Comparison of ENCODE assay signal across 14 cellular contexts in the genomic region with DNA sequence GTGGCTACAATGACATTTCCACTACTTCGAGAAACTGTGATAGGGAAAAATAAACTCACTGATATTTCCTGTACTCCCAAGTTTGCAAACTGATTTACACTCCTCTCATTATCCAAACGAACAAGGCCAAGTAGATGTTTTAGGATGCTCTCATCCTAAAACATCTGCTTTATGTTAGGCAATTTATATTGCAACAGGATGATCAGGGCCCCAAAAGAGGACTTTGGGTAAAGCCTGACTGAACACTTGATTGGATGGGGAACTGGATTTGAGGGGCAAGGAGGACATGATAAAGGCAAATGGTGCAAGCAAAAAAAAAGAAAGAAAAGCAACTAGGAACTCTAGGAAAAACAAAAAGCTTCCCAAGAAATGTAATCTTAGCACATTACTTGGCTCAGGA. TPM values are rescaled to one million over a fixed set of nuclear protein-coding genes. Genes with fewer than 3 reads are reported as not detected.
DNase-seq lines count a peak whose midpoint lies in the region; ATAC-seq and TF ChIP-seq lines count a peak whose summit lies in the region.
"Had no signal": no experiment of that assay in that cellular context is flagged by ENCODE, and none has a peak within 500 bp of the region (broad histone marks: within the 10 kb centered on the region; RNA-seq: fewer than 3 reads in every experiment).

No MANE protein-coding gene starts in this region.

- no peaks in the 10 kb centered on the region for H3K36me3 ChIP-seq in KMS-11 (ENCODE audit: insufficient read depth)
- H3K36me3 ChIP-seq: breast epithelium had no signal

- peaks cover 32% of the 10 kb centered on the region for H3K4me1 ChIP-seq in KMS-11 (ENCODE audit: low read depth, poor library complexity, severe bottlenecking)
- H3K4me1 ChIP-seq in right cardiac atrium (ENCODE audit: control insufficient read depth, insufficient read depth, low read length): peaks cover 6% of the 10 kb centered on the region

- peaks cover 13% of the 10 kb centered on the region for H3K36me3 Mint-ChIP-seq in progenitor cell of endocrine pancreas (ENCODE audit: insufficient read depth)

- no peaks in the 10 kb centered on the region for H3K9me3 ChIP-seq in right cardiac atrium (ENCODE audit: control insufficient read depth, low read length)
- H3K9me3 ChIP-seq: breast epithelium had no signal

- H4K20me1 ChIP-seq in KMS-11 (ENCODE audit: insufficient read depth): no peaks in the 10 kb centered on the region; the same call in 1 of the 2 replicates

- H3K4me2 ChIP-seq in KMS-11: peak overlapping the region; percentile 80; the same call in 1 of the 2 replicates
- H3K4me2 ChIP-seq: PC-9 had no signal

- no peak overlapping the region for H2AFZ ChIP-seq in KMS-11 (ENCODE audit: low read depth)
- H2AFZ ChIP-seq: PC-9 had no signal

- no peak for ATAC-seq in HG03460 (IDR thresholded peaks at IDR 0.05; ENCODE audit: unreplicated experiment)
- no peak for ATAC-seq in right cardiac atrium

- H3K4me3 Mint-ChIP-seq in progenitor cell of endocrine pancreas (ENCODE audit: low read depth): peak overlapping the region; percentile 72

- no peak overlapping the region for H3K9ac ChIP-seq in KMS-11

- H3K27ac ChIP-seq in KMS-11: no peak overlapping the region; the same call in 1 of the 2 replicates
- no peak overlapping the region for H3K27ac ChIP-seq in right cardiac atrium (ENCODE audit: low read length)
- H3K27ac ChIP-seq: PC-9 had no signal

- no peak for TF ChIP-seq CTCF in KMS-11 (conservative IDR thresholded peaks at IDR 0.05; ENCODE audit: low read depth, low read length)
- TF ChIP-seq CTCF in progenitor cell of endocrine pancreas (IDR thresholded peaks at IDR 0.05; ENCODE audit: unreplicated experiment): no peak

- no peaks in the 10 kb centered on the region for H3K9me3 Mint-ChIP-seq in progenitor cell of endocrine pancreas (ENCODE audit: low read depth)

- DNase-seq in NOMO-1 treated with DMSO at 0.1 percent for 48 hours (lab: John Stamatoyannopoulos, UW; ENCODE audit: unreplicated experiment) (peak; percentile 1), NOMO-1 treated with dmso at 0.1 percent for 144 hours (lab: John Stamatoyannopoulos, UW; ENCODE audit: unreplicated experiment) (no peak), fibroblast of gingiva (ENCODE audit: low read depth) (peak; percentile 43), progenitor cell of endocrine pancreas (ENCODE audit: low spot score, unreplicated experiment) (no peak), midbrain (lab: John Stamatoyannopoulos, UW) (no peak), right cardiac atrium (no peak)
- DNase-seq: activated CD4-positive, alpha-beta T cell treated with anti-CD3 and anti-CD28 coated beads, Interleukin-2, amount 50 U/mL, for 1 hour; left colon; MM.1S; PC-9; trophoblast cell had no signal

- peaks cover 18% of the 10 kb centered on the region for H3K79me2 ChIP-seq in KMS-11 (ENCODE audit: insufficient read depth, low read depth)

- peaks cover 3% of the 10 kb centered on the region for H3K27me3 Mint-ChIP-seq in progenitor cell of endocrine pancreas

- WGBS in right cardiac atrium: 68% methylated on average over 2 of the region's 2 CpGs

- peak overlapping the region; percentile 76 for H3K27ac Mint-ChIP-seq in progenitor cell of endocrine pancreas

- H3K4me3 ChIP-seq in KMS-11 (IDR thresholded peaks at IDR 0.05; ENCODE audit: insufficient read depth, low read depth, low read length) (no peak overlapping the region), right cardiac atrium (ENCODE audit: low read length) (no peak overlapping the region)
- H3K4me3 ChIP-seq: breast epithelium, PC-9 had no signal

- peaks cover 8% of the 10 kb centered on the region for H3K4me1 Mint-ChIP-seq in progenitor cell of endocrine pancreas (ENCODE audit: low read depth)

- intact Hi-C loops in right cardiac atrium (cut with DNase I): no loop called here

- H3K27me3 ChIP-seq in KMS-11 (ENCODE audit: insufficient read depth, low read depth) (no peaks in the 10 kb centered on the region), right cardiac atrium (ENCODE audit: control insufficient read depth, insufficient read depth) (no peaks in the 10 kb centered on the region)

RNA-seq across cellular contexts. Expression of gene HES6, which starts 2.1 kb away (rescaled TPM):
- total RNA-seq in progenitor cell of endocrine pancreas: 64.2 and 64.7 TPM in 2 replicates
- total RNA-seq in right cardiac atrium: 1 to 10 TPM; 3.4 to 6.1 (median 4.6) TPM
- polyA plus RNA-seq in right cardiac atrium: 6.0 TPM

RNA-seq across cellular contexts. Expression of gene ILKAP, which starts 38.5 kb away (rescaled TPM):
- total RNA-seq in progenitor cell of endocrine pancreas (50.3 and 56.3 TPM in 2 replicates), right cardiac atrium (10 to 100 TPM; 24.4 to 34.1 (median 30.7) TPM)
- polyA plus RNA-seq in right cardiac atrium: 34.3 TPM

RNA-seq across cellular contexts. Expression of gene PER2, which starts 46.4 kb away (rescaled TPM):
- total RNA-seq in progenitor cell of endocrine pancreas: 14.3 and 20.2 TPM in 2 replicates
- 1 to 10 TPM; 5.0 to 7.2 (median 6.4) TPM for total RNA-seq in right cardiac atrium
- polyA plus RNA-seq in right cardiac atrium: 3.8 TPM

Comparison
In these comparisons a context has a peak if more than half of its experiments do, and no peak if none do; other contexts are left out.
1. DNase-seq: peak in NOMO-1 treated with DMSO at 0.1 percent for 48 hours (single experiment) and fibroblast of gingiva (single experiment); none in NOMO-1 treated with dmso at 0.1 percent for 144 hours (single experiment), progenitor cell of endocrine pancreas (single experiment), midbrain (single experiment) and right cardiac atrium (0 of 3).